ENCODE assay signal across 14 cellular contexts in genomic region chr12:132836803-132837331, GRCh38. TPM values are rescaled to one million over a fixed set of nuclear protein-coding genes. Genes with fewer than 3 reads are reported as not detected.
A peak's percentile ranks its signal among the peaks of the same experiment; 100 is the strongest.
DNase-seq lines count a peak whose midpoint lies in the region; FAIRE-seq and TF ChIP-seq lines count a peak whose summit lies in the region.
"Had no signal": no experiment of that assay in that cellular context is flagged by ENCODE, and none has a peak within 500 bp of the region (broad histone marks: within the 10 kb centered on the region; RNA-seq: fewer than 3 reads in every experiment).

No MANE protein-coding gene starts in this region.

- FAIRE-seq in astrocyte (lab: Jason Lieb, UNC) (no peak), urothelium cell line (lab: Jason Lieb, UNC) (no peak)
- FAIRE-seq: GM12878, keratinocyte had no signal

- H4K20me1 ChIP-seq in Loucy (ENCODE audit: insufficient read depth, low read length, poor library complexity, severe bottlenecking) (no peaks in the 10 kb centered on the region), astrocyte (ENCODE audit: insufficient read depth, low read length) (peaks cover 19% of the 10 kb centered on the region)

- no peaks in the 10 kb centered on the region for H3K9me2 ChIP-seq in Loucy (replicated peaks; ENCODE audit: low read depth, low read length)

- H3K9me3 Mint-ChIP-seq in activated naive CD4-positive, alpha-beta T cell treated with anti-CD3 and anti-CD28 coated beads, Interleukin-2, amount 50 U/mL, for 24 hours: no peaks in the 10 kb centered on the region
- H3K9me3 Mint-ChIP-seq in astrocyte (ENCODE audit: unreplicated experiment): no peaks in the 10 kb centered on the region

- no peaks in the 10 kb centered on the region for H3F3A ChIP-seq in Loucy (ENCODE audit: low read depth)

- H3K36me3 Mint-ChIP-seq in activated naive CD4-positive, alpha-beta T cell treated with anti-CD3 and anti-CD28 coated beads, Interleukin-2, amount 50 U/mL, for 24 hours: peaks cover 3% of the 10 kb centered on the region
- peaks cover 36% of the 10 kb centered on the region for H3K36me3 Mint-ChIP-seq in astrocyte (ENCODE audit: low read depth, unreplicated experiment)

- H3K4me2 ChIP-seq in Loucy (ENCODE audit: low read depth, low read length, poor library complexity, severe bottlenecking) (peak overlapping the region; percentile 40), astrocyte (ENCODE audit: low read length) (no peak overlapping the region)

- H3K9ac ChIP-seq in Loucy (ENCODE audit: low read depth, low read length, poor library complexity, severe bottlenecking): no peak overlapping the region
- H3K9ac ChIP-seq in astrocyte (ENCODE audit: low read length): no peak overlapping the region

- DNase-seq in activated naive CD4-positive, alpha-beta T cell treated with anti-CD3 and anti-CD28 coated beads, Interleukin-2, amount 50 U/mL, for 16 hours: no peak
- no peak for DNase-seq in astrocyte (ENCODE audit: low read depth)
- DNase-seq in DMS79 (lab: John Stamatoyannopoulos, UW): no peak
- no peak for DNase-seq in urothelium cell line (ENCODE audit: low spot score)
- no peak for DNase-seq in foreskin fibroblast
- DNase-seq: activated effector memory CD4-positive, alpha-beta T cell treated with anti-CD3 and anti-CD28 coated beads, Interleukin-2, amount 50 U/mL, for 16 hours; central memory CD4-positive, alpha-beta T cell; DND-41; stimulated activated CD8-positive, alpha-beta memory T cell treated with anti-CD3 and anti-CD28 coated beads, Interleukin-4, amount 100 ng/mL, for 48 hours had no signal

- no peak overlapping the region for H3K4me3 ChIP-seq in Loucy (ENCODE audit: low read length, poor library complexity, severe bottlenecking)
- H3K4me3 ChIP-seq in astrocyte (ENCODE audit: insufficient read depth, low read depth, low read length): no peak overlapping the region
- H3K4me3 ChIP-seq in thymus (ENCODE audit: low read length): peak overlapping the region; percentile 63
- H3K4me3 ChIP-seq in foreskin fibroblast (ENCODE audit: low read depth in 1 of 2, low read length in 2 of 2): no peak overlapping the region
- H3K4me3 ChIP-seq: GM12878 had no signal

- no peak overlapping the region for H3K27ac Mint-ChIP-seq in activated naive CD4-positive, alpha-beta T cell treated with anti-CD3 and anti-CD28 coated beads, Interleukin-2, amount 50 U/mL, for 24 hours
- peak overlapping the region; percentile 36 for H3K27ac Mint-ChIP-seq in astrocyte (ENCODE audit: unreplicated experiment)

- H3K27me3 Mint-ChIP-seq in activated naive CD4-positive, alpha-beta T cell treated with anti-CD3 and anti-CD28 coated beads, Interleukin-2, amount 50 U/mL, for 24 hours: no peaks in the 10 kb centered on the region
- H3K27me3 Mint-ChIP-seq in astrocyte (ENCODE audit: low read depth, unreplicated experiment): no peaks in the 10 kb centered on the region

- H3K4me3 Mint-ChIP-seq in activated naive CD4-positive, alpha-beta T cell treated with anti-CD3 and anti-CD28 coated beads, Interleukin-2, amount 50 U/mL, for 24 hours: peak overlapping the region; percentile 72
- no peak overlapping the region for H3K4me3 Mint-ChIP-seq in astrocyte (ENCODE audit: unreplicated experiment)

- H3K4me1 ChIP-seq in Loucy (ENCODE audit: insufficient read depth, low read length, poor library complexity, severe bottlenecking) (peaks cover 14% of the 10 kb centered on the region), astrocyte (ENCODE audit: insufficient read depth, low read length) (no peaks in the 10 kb centered on the region), thymus (ENCODE audit: control insufficient read depth, insufficient read depth, low read length) (peaks cover 28% of the 10 kb centered on the region)

- no peaks in the 10 kb centered on the region for H3K27me3 ChIP-seq in Loucy (ENCODE audit: insufficient read depth, low read length, poor library complexity, severe bottlenecking)
- no peaks in the 10 kb centered on the region for H3K27me3 ChIP-seq in astrocyte (ENCODE audit: insufficient read depth, low read length)
- no peaks in the 10 kb centered on the region for H3K27me3 ChIP-seq in thymus (ENCODE audit: control insufficient read depth, insufficient read depth)

- no peaks in the 10 kb centered on the region for H3K9me3 ChIP-seq in Loucy (ENCODE audit: insufficient read depth, low read depth, low read length)
- H3K9me3 ChIP-seq in astrocyte (ENCODE audit: insufficient read depth, low read depth, low read length): no peaks in the 10 kb centered on the region
- no peaks in the 10 kb centered on the region for H3K9me3 ChIP-seq in thymus (ENCODE audit: control insufficient read depth)

- 27% methylated on average over 5 of the region's 5 CpGs for WGBS in thymus

- TF ChIP-seq CTCF in Loucy (conservative IDR thresholded peaks at IDR 0.05; ENCODE audit: low read length) (no peak), astrocyte (IDR thresholded peaks at IDR 0.05; ENCODE audit: insufficient read depth, low read depth, low read length) (no peak), foreskin fibroblast (IDR thresholded peaks at IDR 0.05; ENCODE audit: low read depth, low read length) (no peak)

- H3K27ac ChIP-seq in astrocyte (ENCODE audit: low read depth, low read length): no peak overlapping the region
- H3K27ac ChIP-seq in thymus (ENCODE audit: low read depth): peak overlapping the region; percentile 93

- H3K36me3 ChIP-seq in Loucy (ENCODE audit: insufficient read depth, low read length): no peaks in the 10 kb centered on the region
- H3K36me3 ChIP-seq in astrocyte (ENCODE audit: insufficient read depth, low read length): peaks cover 8% of the 10 kb centered on the region
- peaks cover 42% of the 10 kb centered on the region for H3K36me3 ChIP-seq in thymus (ENCODE audit: control insufficient read depth, insufficient read depth)

- H3K4me1 Mint-ChIP-seq in activated naive CD4-positive, alpha-beta T cell treated with anti-CD3 and anti-CD28 coated beads, Interleukin-2, amount 50 U/mL, for 24 hours: peaks cover 40% of the 10 kb centered on the region
- no peaks in the 10 kb centered on the region for H3K4me1 Mint-ChIP-seq in astrocyte (ENCODE audit: low read depth, unreplicated experiment)

- no peak overlapping the region for H2AFZ ChIP-seq in Loucy (ENCODE audit: low read length)
- H2AFZ ChIP-seq in astrocyte (ENCODE audit: low read depth, low read length): no peak overlapping the region

- H3K79me2 ChIP-seq in Loucy (ENCODE audit: insufficient read depth, low read length) (no peaks in the 10 kb centered on the region), astrocyte (ENCODE audit: insufficient read depth, low read length) (peaks cover 3% of the 10 kb centered on the region)

RNA-seq across cellular contexts. Expression of gene GOLGA3, which starts 8.2 kb away (rescaled TPM):
- total RNA-seq in astrocyte: 86.7 and 97.8 TPM in 2 replicates
- 19.5 TPM for polyA plus RNA-seq in thymus

RNA-seq across cellular contexts. Expression of gene CHFR, which starts 50.5 kb away (rescaled TPM):
- 60.4 and 66.6 TPM in 2 replicates for total RNA-seq in astrocyte
- 85.4 TPM for polyA plus RNA-seq in thymus
